In genomic region chr16:17469742-17470001, GRCh38 we compare ENCODE assay signal across 8 cellular contexts. TPM values are rescaled to one million over a fixed set of nuclear protein-coding genes. Genes with fewer than 3 reads are reported as not detected.
DNase-seq lines count a peak whose midpoint lies in the region; ATAC-seq and TF ChIP-seq lines count a peak whose summit lies in the region.

No MANE protein-coding gene starts in this region.

- peaks cover 13% of the 10 kb centered on the region for H3K4me1 ChIP-seq in IMR-90 (ENCODE audit: control insufficient read depth, insufficient read depth, low read length)

- peak overlapping the region; percentile 19 for H3K9ac ChIP-seq in IMR-90 (ENCODE audit: low read depth, low read length)

- H3K36me3 ChIP-seq in IMR-90 (ENCODE audit: control insufficient read depth, insufficient read depth, low read length), result no peaks in the 10 kb centered on the region

- H2BK120ac ChIP-seq in IMR-90 (ENCODE audit: low read depth, low read length), result 0 out of 2 replicates have a peak overlapping the region, but pooled peaks have one; percentile 26

- 0% methylated on average over 2 of the region's 7 CpGs; no CpG with 5 or more reads in 1 of the 2 experiments for WGBS in IMR-90 (ENCODE audit: extremely low coverage in 2 of 2, insufficient read length in 1 of 2), 2 experiments

- ATAC-seq in IMR-90 (ENCODE audit: low read depth) (no peak), HG03342 (IDR thresholded peaks at IDR 0.05; ENCODE audit: unreplicated experiment) (no peak)
- no peak for ATAC-seq in natural killer cell treated with Interleukin-12 subunit alpha and Interleukin-12 subunit beta and Interleukin-15 and Interleukin-18, amount 100 ng/mL, for 72 hours

- H3K4me1 Mint-ChIP-seq in natural killer cell treated with Interleukin-12 subunit alpha and Interleukin-12 subunit beta and Interleukin-15 and Interleukin-18, amount 100 ng/mL, for 72 hours (ENCODE audit: low read depth in 2 of 2), result peaks cover 57 to 59% of the 10 kb centered on the region in 2 donors

- no peaks in the 10 kb centered on the region for H3K27me3 ChIP-seq in AG04450 (ENCODE audit: control insufficient read depth, insufficient read depth, low read length)
- no peaks in the 10 kb centered on the region for H3K27me3 ChIP-seq in IMR-90 (ENCODE audit: control insufficient read depth, insufficient read depth, low read length)

- no peaks in the 10 kb centered on the region for H3K9me3 ChIP-seq in AG04450 (ENCODE audit: control insufficient read depth, insufficient read depth, low read length)
- H3K9me3 ChIP-seq in IMR-90 (ENCODE audit: control insufficient read depth, insufficient read depth, low read length), result no peaks in the 10 kb centered on the region

- no peak overlapping the region for H4K5ac ChIP-seq in IMR-90 (ENCODE audit: low read depth, low read length)

- in situ Hi-C loops in IMR-90 (cut with MboI; ENCODE audit: low sequenced_read_pairs), result loop anchor here (25.0 kb wide), 2 partner anchors 257 to 607 kb away; no protein-coding TSS in a partner anchor

- peak overlapping the region; percentile 21; the same call in 1 of the 2 replicates for H2AK5ac ChIP-seq in IMR-90 (ENCODE audit: low read depth, low read length)

- no peak for TF ChIP-seq CTCF in AG04450 (IDR thresholded peaks at IDR 0.05; ENCODE audit: low read depth, low read length)
- TF ChIP-seq CTCF in IMR-90 (conservative IDR thresholded peaks at IDR 0.05; ENCODE audit: low read depth, low read length), result no peak

- DNase-seq in AG04450 (ENCODE audit: low read depth, low spot score) (no peak), IMR-90 (no peak), NCI-H2107 treated with DMSO at 0.1 percent for 48 hours (lab: John Stamatoyannopoulos, UW; ENCODE audit: unreplicated experiment) (no peak), COLO829 (ENCODE audit: low spot score) (no peak), HPDE6-E6E7 (ENCODE audit: extremely low spot score) (no peak)
- no peak for DNase-seq in natural killer cell treated with Interleukin-12 subunit alpha and Interleukin-12 subunit beta and Interleukin-15 and Interleukin-18, amount 100 ng/mL, for 72 hours (ENCODE audit: low spot score)

- dilution Hi-C loops in IMR-90 (cut with HindIII; ENCODE audit: low sequenced_read_pairs, unreplicated experiment), result no loop called here

- H2AK9ac ChIP-seq in IMR-90 (replicated peaks; ENCODE audit: low read depth, low read length, poor library complexity), result no peak overlapping the region

- H2AFZ ChIP-seq in IMR-90 (replicated peaks; ENCODE audit: low read length, poor library complexity), result peak overlapping the region; percentile 72

- no peak overlapping the region for H3K18ac ChIP-seq in IMR-90 (ENCODE audit: low read depth, low read length)

- peak overlapping the region; percentile 63 for H3K4ac ChIP-seq in IMR-90 (ENCODE audit: low read depth, low read length)

- no peaks in the 10 kb centered on the region for H3K27me3 Mint-ChIP-seq in natural killer cell treated with Interleukin-12 subunit alpha and Interleukin-12 subunit beta and Interleukin-15 and Interleukin-18, amount 100 ng/mL, for 72 hours

- H3K23ac ChIP-seq in IMR-90 (ENCODE audit: low read depth, low read length), result peak overlapping the region; percentile 44

- peaks cover 5% of the 10 kb centered on the region for H3K9me1 ChIP-seq in IMR-90 (ENCODE audit: insufficient read depth, low read length)

- no TSS peak for BruUV-seq in IMR-90 (replicated peaks; lab: Mats Ljungman, UMichigan)

- POLR2A ChIA-PET in AG04450 (lab: Yijun Ruan, JAX), result interaction anchor here (0.6 kb wide), 2 partner anchors 49 to 72 kb away, joined by 3 to 6 read pairs; no protein-coding TSS in a partner anchor
- POLR2A ChIA-PET in IMR-90 (lab: Charles Lee; ENCODE audit: unreplicated experiment), result no interaction called here

- TF ChIP-seq RAD21 in IMR-90 (IDR thresholded peaks at IDR 0.05; ENCODE audit: low read length), result no peak

- no peak overlapping the region for H4K91ac ChIP-seq in IMR-90 (ENCODE audit: insufficient read depth, low read depth, low read length)

- H3K27ac Mint-ChIP-seq in natural killer cell treated with Interleukin-12 subunit alpha and Interleukin-12 subunit beta and Interleukin-15 and Interleukin-18, amount 100 ng/mL, for 72 hours, result peak overlapping the region; percentile 66 to 71

- H4K8ac ChIP-seq in IMR-90 (ENCODE audit: low read depth in 2 of 2, low read length in 2 of 2), result no peak overlapping the region

- H2BK5ac ChIP-seq in IMR-90 (ENCODE audit: low read depth, low read length, poor library complexity, severe bottlenecking), result no peak overlapping the region

- peak overlapping the region; percentile 24 for H3K14ac ChIP-seq in IMR-90 (replicated peaks; ENCODE audit: low read depth, low read length)

- peaks cover 7% of the 10 kb centered on the region for H3K36me3 Mint-ChIP-seq in natural killer cell treated with Interleukin-12 subunit alpha and Interleukin-12 subunit beta and Interleukin-15 and Interleukin-18, amount 100 ng/mL, for 72 hours

- H3K4me3 ChIP-seq in AG04450 (ENCODE audit: low read depth, low read length) (peak overlapping the region; percentile 74), IMR-90 (ENCODE audit: insufficient read depth, low read depth, low read length) (peak overlapping the region; percentile 70)

- CTCF ChIA-PET in AG04450 (lab: Charles Lee), result interaction anchor here (1.2 to 5.3 kb wide), 4 partner anchors 12 to 608 kb away, joined by 4 to 38 read pairs (median 20); no protein-coding TSS in a partner anchor
- CTCF ChIA-PET in IMR-90 (lab: Yijun Ruan, JAX), result no interaction called here

- H3K79me1 ChIP-seq in IMR-90 (ENCODE audit: low read depth in 1 of 2, low read length in 2 of 2), result peaks cover 10 to 36% of the 10 kb centered on the region in 2 experiments; a peak in 2 of 4 replicates

- H3K4me3 Mint-ChIP-seq in natural killer cell treated with Interleukin-12 subunit alpha and Interleukin-12 subunit beta and Interleukin-15 and Interleukin-18, amount 100 ng/mL, for 72 hours, result peak overlapping the region; percentile 93

- peak overlapping the region; percentile 49; the same call in 1 of the 3 replicates for H2BK15ac ChIP-seq in IMR-90 (ENCODE audit: low read depth, low read length)

- peak overlapping the region; percentile 12; the same call in 1 of the 2 replicates for H3K56ac ChIP-seq in IMR-90 (ENCODE audit: extremely low read depth, insufficient read depth, low read length)

- H3K27ac ChIP-seq in AG04450 (ENCODE audit: low read depth, low read length) (peak overlapping the region; percentile 21), IMR-90 (ENCODE audit: insufficient read depth, low read length) (peak overlapping the region; percentile 19; the same call in 1 of the 2 replicates), cingulate gyrus (ENCODE audit: low read depth, low read length) (peak overlapping the region; percentile 10)

- peaks cover 26% of the 10 kb centered on the region for H4K20me1 ChIP-seq in IMR-90 (ENCODE audit: insufficient read depth, low read length)

- H3K9me3 Mint-ChIP-seq in natural killer cell treated with Interleukin-12 subunit alpha and Interleukin-12 subunit beta and Interleukin-15 and Interleukin-18, amount 100 ng/mL, for 72 hours, result no peaks in the 10 kb centered on the region

- peak overlapping the region; percentile 1; the same call in 1 of the 2 replicates for H2BK20ac ChIP-seq in IMR-90 (ENCODE audit: low read depth, low read length)

- TF ChIP-seq POLR2A in IMR-90 (IDR thresholded peaks at IDR 0.05; ENCODE audit: low read depth, low read length), result no peak

- peak overlapping the region; percentile 76 for H3K4me2 ChIP-seq in IMR-90 (ENCODE audit: low read depth, low read length)

- intact Hi-C loops in IMR-90 (cut with micrococcal nuclease), result loop anchor here (1.0 to 10.0 kb wide), 8 partner anchors 72 to 877 kb away; no protein-coding TSS in a partner anchor

TF ChIP-seq in IMR-90, 13 proteins besides CTCF, POLR2A, EP300 and RAD21:
- TF ChIP-seq SMC3 (IDR thresholded peaks at IDR 0.05; ENCODE audit: low read depth, low read length), result no peak
- no peak for TF ChIP-seq RCOR1 (IDR thresholded peaks at IDR 0.05; ENCODE audit: insufficient replicate concordance, low read length)
- TF ChIP-seq ELK1 (IDR thresholded peaks at IDR 0.05; ENCODE audit: borderline replicate concordance, low read depth, low read length), result no peak
- no peak for TF ChIP-seq MAFK (IDR thresholded peaks at IDR 0.05; ENCODE audit: low read depth, low read length)
- no peak for TF ChIP-seq CHD1 (IDR thresholded peaks at IDR 0.05; ENCODE audit: low read depth, low read length)

RNA-seq across cellular contexts. Expression of gene XYLT1, which starts 1.1 kb away (rescaled TPM):
- polyA plus RNA-seq in AG04450 (2011; rRNA removed), result 6.7 and 9.2 TPM in 2 replicates
- polyA minus RNA-seq in AG04450 (2011; rRNA and poly(A)+ RNA removed), result 27.7 and 36.1 TPM in 2 replicates
- 11.1 and 12.7 TPM in 2 replicates for total RNA-seq in IMR-90 (2012; rRNA removed)
- 9.0 and 9.7 TPM in 2 replicates for polyA plus RNA-seq in IMR-90 (2012; rRNA removed)
- polyA plus RNA-seq in IMR-90 (2012; cell fraction: cytosol; rRNA removed), result 4.3 and 4.9 TPM in 2 replicates
- 4.8 and 5.9 TPM in 2 replicates for polyA plus RNA-seq in IMR-90 (2012; cell fraction: nucleus; rRNA removed; ENCODE audit: low replicate concordance)
- 10 to 100 TPM; 26.4 to 41.9 TPM for total RNA-seq in natural killer cell treated with Interleukin-12 subunit alpha and Interleukin-12 subunit beta and Interleukin-15 and Interleukin-18, amount 100 ng/mL, for 72 hours
